ENCODE assay signal across 23 cellular contexts in genomic region chr22:25461301-25461700, GRCh38.
"Had no signal": no experiment of that assay in that cellular context is flagged by ENCODE, and none has a peak within 500 bp of the region (broad histone marks: within the 10 kb centered on the region; RNA-seq: fewer than 3 reads in every experiment).

No MANE protein-coding gene starts in this region.

- H3K4me1 ChIP-seq: colonic mucosa, left ventricle myocardium inferior, lower lobe of right lung, pancreas, testis, tibial nerve, upper lobe of right lung had no signal

- H3K4me3 ChIP-seq: colonic mucosa, hepatocyte, left ventricle myocardium inferior, lower lobe of right lung, pancreas, smooth muscle cell, testis, tibial nerve, upper lobe of right lung had no signal

- H3K9me3 ChIP-seq: colonic mucosa, left ventricle myocardium inferior, lower lobe of right lung, pancreas, testis, tibial nerve, upper lobe of right lung had no signal

- H3K4me3 Mint-ChIP-seq: naive B cell; nephron; stimulated activated naive CD8-positive, alpha-beta T cell treated with anti-CD3 and anti-CD28 coated beads, Interleukin-15, amount 100 ng/mL, for 72 hours had no signal

- H3K36me3 ChIP-seq: colonic mucosa had no signal

- H3K9me3 Mint-ChIP-seq: naive B cell; nephron; stimulated activated naive CD8-positive, alpha-beta T cell treated with anti-CD3 and anti-CD28 coated beads, Interleukin-15, amount 100 ng/mL, for 72 hours had no signal

- H3K27me3 ChIP-seq: colonic mucosa, hepatocyte, pancreas, testis, tibial nerve, upper lobe of right lung had no signal

- H3K27ac Mint-ChIP-seq: nephron; progenitor cell of endocrine pancreas; stimulated activated naive CD8-positive, alpha-beta T cell treated with anti-CD3 and anti-CD28 coated beads, Interleukin-15, amount 100 ng/mL, for 72 hours had no signal

- DNase-seq: colonic mucosa; dermis blood vessel endothelial cell; erythroblast; foreskin melanocyte; head of caudate nucleus; kidney; left cardiac atrium; left ventricle myocardium inferior; lower lobe of right lung; mesenchymal stem cell; naive B cell; occipital lobe; pancreas; right cardiac atrium; stimulated activated CD4-positive, alpha-beta T cell treated with anti-CD3 and anti-CD28 coated beads, Interleukin-2, amount 100 ng/mL, for 48 hours; stimulated activated naive CD8-positive, alpha-beta T cell treated with anti-CD3 and anti-CD28 coated beads, Interleukin-15, amount 100 ng/mL, for 72 hours; testis; upper lobe of right lung had no signal

- H3K27me3 Mint-ChIP-seq: naive B cell; progenitor cell of endocrine pancreas; stimulated activated naive CD8-positive, alpha-beta T cell treated with anti-CD3 and anti-CD28 coated beads, Interleukin-15, amount 100 ng/mL, for 72 hours had no signal
